ENCODE assay signal across 14 cellular contexts in the genomic region with DNA sequence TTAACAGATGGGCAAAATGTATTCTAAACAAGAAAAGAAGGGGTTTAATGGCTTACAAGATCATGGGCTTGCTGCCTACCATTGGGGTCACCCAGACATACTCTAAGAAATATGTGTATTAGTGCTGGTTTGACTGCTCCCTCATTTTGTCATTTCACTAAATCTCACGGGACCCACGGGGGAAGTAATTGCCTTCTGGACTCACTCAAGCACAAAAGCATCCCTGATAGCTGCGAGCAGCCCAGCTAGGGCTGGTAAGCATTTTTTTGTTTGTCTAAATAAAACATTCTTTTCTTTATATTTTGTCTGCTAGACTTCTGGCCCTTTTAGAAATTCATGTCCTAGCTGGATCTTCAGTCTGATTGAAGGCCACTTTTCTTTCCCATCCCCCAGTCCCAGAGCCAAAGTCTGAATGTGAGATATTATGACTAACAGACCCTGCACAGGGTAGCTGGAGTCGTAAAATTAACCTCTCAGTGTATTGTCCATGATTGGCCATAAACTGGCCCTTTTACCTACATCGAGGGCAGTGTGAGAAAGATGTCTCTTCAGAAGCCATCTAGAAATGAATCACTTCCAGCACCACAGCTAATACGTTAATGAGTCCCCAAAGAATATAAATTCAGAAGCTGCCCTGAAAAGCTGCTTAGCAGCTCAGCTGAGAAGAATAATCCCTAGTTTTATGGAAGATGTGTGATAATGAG. TPM values are rescaled to one million over a fixed set of nuclear protein-coding genes. Genes with fewer than 3 reads are reported as not detected.
DNase-seq lines count a peak whose midpoint lies in the region; ATAC-seq and TF ChIP-seq lines count a peak whose summit lies in the region.
"Had no signal": no experiment of that assay in that cellular context is flagged by ENCODE, and none has a peak within 500 bp of the region (broad histone marks: within the 10 kb centered on the region; RNA-seq: fewer than 3 reads in every experiment).

No MANE protein-coding gene starts in this region.

- H3K4me1 ChIP-seq in GM23338 (ENCODE audit: insufficient read depth) (no peaks in the 10 kb centered on the region), psoas muscle (peaks cover 43% of the 10 kb centered on the region), smooth muscle cell (ENCODE audit: low read depth) (peaks cover 14% of the 10 kb centered on the region)
- H3K4me1 ChIP-seq: transverse colon had no signal

- H2AFZ ChIP-seq in GM23338 (no peak overlapping the region), smooth muscle cell (ENCODE audit: low read depth) (no peak overlapping the region)

- H3K9me3 Mint-ChIP-seq in GM23338 (no peaks in the 10 kb centered on the region), endothelial cell (ENCODE audit: unreplicated experiment) (no peaks in the 10 kb centered on the region)

- H3K4me2 ChIP-seq in GM23338 (no peak overlapping the region), smooth muscle cell (no peak overlapping the region)

- H3K27ac ChIP-seq in GM23338 (ENCODE audit: low read depth) (0 out of 2 replicates have a peak overlapping the region, but pooled peaks have one; percentile 59), psoas muscle (peak overlapping the region; percentile 63), smooth muscle cell (ENCODE audit: low read depth) (no peak overlapping the region)
- H3K27ac ChIP-seq: transverse colon had no signal

- ATAC-seq in GM18508 (IDR thresholded peaks at IDR 0.05; ENCODE audit: insufficient read depth, unreplicated experiment) (peak; percentile 68), GM23338 (no peak), psoas muscle (no peak), T-helper 17 cell (no peak)
- ATAC-seq: K562 had no signal

- no peaks in the 10 kb centered on the region for H3K9me2 ChIP-seq in GM23338 (ENCODE audit: insufficient read depth)

- H3K36me3 ChIP-seq in GM23338 (ENCODE audit: insufficient read depth), result no peaks in the 10 kb centered on the region
- H3K36me3 ChIP-seq in psoas muscle (ENCODE audit: insufficient read depth in 1 of 2, low read depth in 1 of 2), result peaks cover 0 to 22% of the 10 kb centered on the region in 2 donors
- H3K36me3 ChIP-seq in smooth muscle cell (ENCODE audit: low read depth), result no peaks in the 10 kb centered on the region
- H3K36me3 ChIP-seq: transverse colon had no signal

- peaks cover 2% of the 10 kb centered on the region for H3K27me3 Mint-ChIP-seq in GM23338 (ENCODE audit: insufficient read depth, low read depth, poor library complexity)
- H3K27me3 Mint-ChIP-seq in T-helper 17 cell, result peaks cover 34% of the 10 kb centered on the region
- no peaks in the 10 kb centered on the region for H3K27me3 Mint-ChIP-seq in endothelial cell (ENCODE audit: unreplicated experiment)

- TF ChIP-seq CTCF in GM23338 (conservative IDR thresholded peaks at IDR 0.05; ENCODE audit: low read depth in 2 of 2) (no peak), psoas muscle (IDR thresholded peaks at IDR 0.05) (no peak), smooth muscle cell (IDR thresholded peaks at IDR 0.05; ENCODE audit: borderline replicate concordance, insufficient read depth, poor library complexity, severe bottlenecking) (no peak), endothelial cell (IDR thresholded peaks at IDR 0.05; ENCODE audit: unreplicated experiment) (no peak)

- H3K79me2 ChIP-seq in GM23338 (replicated peaks; ENCODE audit: insufficient read depth), result 0 out of 2 replicates have a peak, but pooled peaks cover 2% of the 10 kb centered on the region
- H3K79me2 ChIP-seq in smooth muscle cell (ENCODE audit: low read depth), result no peaks in the 10 kb centered on the region

- intact Hi-C loops in psoas muscle (cut with DNase I), result no loop called here

- H3K27me3 ChIP-seq in GM23338 (ENCODE audit: insufficient read depth) (no peaks in the 10 kb centered on the region), psoas muscle (ENCODE audit: insufficient read depth in 3 of 3, low read length in 2 of 3) (no peaks in the 10 kb centered on the region), smooth muscle cell (ENCODE audit: low read depth) (no peaks in the 10 kb centered on the region)
- H3K27me3 ChIP-seq: esophagus squamous epithelium, transverse colon had no signal

- no peaks in the 10 kb centered on the region; the same call in 1 of the 2 replicates for H4K20me1 ChIP-seq in GM23338 (replicated peaks; ENCODE audit: insufficient read depth)
- H4K20me1 ChIP-seq in smooth muscle cell (ENCODE audit: low read depth), result peaks cover 12% of the 10 kb centered on the region

- peaks cover 27% of the 10 kb centered on the region for H3K36me3 Mint-ChIP-seq in GM23338 (ENCODE audit: low read depth)
- H3K36me3 Mint-ChIP-seq in T-helper 17 cell (ENCODE audit: low read depth), result no peaks in the 10 kb centered on the region
- peaks cover 30% of the 10 kb centered on the region for H3K36me3 Mint-ChIP-seq in endothelial cell (ENCODE audit: low read depth, unreplicated experiment)

- no peak overlapping the region for H3K9ac ChIP-seq in smooth muscle cell (ENCODE audit: low read depth)

- H3K4me1 Mint-ChIP-seq in GM23338 (peaks cover 10% of the 10 kb centered on the region), T-helper 17 cell (peaks cover 8% of the 10 kb centered on the region), endothelial cell (ENCODE audit: unreplicated experiment) (peaks cover 6% of the 10 kb centered on the region)

- WGBS in psoas muscle, 3 donors, result 52 to 74% (median 59%) methylated on average over 6 of the region's 6 CpGs
- 36% methylated on average over 6 of the region's 6 CpGs for WGBS in smooth muscle cell (ENCODE audit: low lambda C conversion rate)

- no peak overlapping the region for H3K27ac Mint-ChIP-seq in GM23338
- H3K27ac Mint-ChIP-seq in T-helper 17 cell, result no peak overlapping the region
- no peak overlapping the region for H3K27ac Mint-ChIP-seq in endothelial cell (ENCODE audit: unreplicated experiment)

- DNase-seq in GM23338 (ENCODE audit: low spot score), result no peak
- DNase-seq in NCI-H524 (lab: John Stamatoyannopoulos, UW), result peak; percentile 54 to 89
- no peak for DNase-seq in psoas muscle
- DNase-seq in smooth muscle cell (lab: John Stamatoyannopoulos, UW; ENCODE audit: unreplicated experiment), result no peak
- no peak for DNase-seq in NCI-H1105 (lab: John Stamatoyannopoulos, UW)
- no peak for DNase-seq in T-helper 17 cell
- DNase-seq in endothelial cell (ENCODE audit: low spot score), result no peak
- DNase-seq: activated CD8-positive, alpha-beta memory T cell treated with anti-CD3 and anti-CD28 coated beads, Interleukin-2, amount 50 U/mL, for 48 hours; esophagus squamous epithelium; kidney; T-helper 1 cell; transverse colon had no signal

- no peaks in the 10 kb centered on the region for H3F3A ChIP-seq in GM23338 (replicated peaks; ENCODE audit: low read depth)
- no peaks in the 10 kb centered on the region for H3F3A ChIP-seq in smooth muscle cell (ENCODE audit: low read depth)

- H3K4me3 ChIP-seq in GM23338, result no peak overlapping the region
- no peak overlapping the region for H3K4me3 ChIP-seq in psoas muscle
- no peak overlapping the region for H3K4me3 ChIP-seq in smooth muscle cell
- H3K4me3 ChIP-seq: esophagus squamous epithelium, K562, transverse colon had no signal

- H3K4me3 Mint-ChIP-seq in GM23338 (no peak overlapping the region), T-helper 17 cell (no peak overlapping the region), endothelial cell (ENCODE audit: unreplicated experiment) (no peak overlapping the region)

- H3K9me3 ChIP-seq in psoas muscle (no peaks in the 10 kb centered on the region), smooth muscle cell (replicated peaks; ENCODE audit: low read depth) (no peaks in the 10 kb centered on the region), T-helper 17 cell (ENCODE audit: control insufficient read depth, low read length, poor library complexity, severe bottlenecking) (no peaks in the 10 kb centered on the region)
- H3K9me3 ChIP-seq: esophagus squamous epithelium, transverse colon had no signal

RNA-seq across cellular contexts. Expression of gene GTF2A1, which starts 55.4 kb away (rescaled TPM):
- total RNA-seq in GM23338 (2014; rRNA removed; shearing (Covaris generic)), result 38.3 and 50.6 TPM in 2 replicates
- polyA plus RNA-seq in GM23338 (2016; fragmentation: Nextera tagmentation; extraction: Ambion mirVana) (12.0 and 12.1 TPM in 2 replicates), psoas muscle (10 to 100 TPM in 1 of 3 donors, 1 to 10 TPM in 2; 8.1 to 25.3 (median 8.8) TPM), smooth muscle cell (4.0 and 4.7 TPM in 2 replicates)
- total RNA-seq in psoas muscle (10 to 100 TPM; 25.5 to 45.1 (median 33.0) TPM), smooth muscle cell (39.4 and 40.7 TPM in 2 replicates), T-helper 17 cell (10 to 100 TPM; 21.4 to 22.4 TPM), endothelial cell (ENCODE audit: unreplicated experiment) (34.6 TPM)

Comparison
In these comparisons a context has a peak if more than half of its experiments do, and no peak if none do; other contexts are left out.
1. DNase-seq: peak in NCI-H524 (2 of 2); none in GM23338 (single experiment), psoas muscle (0 of 2), smooth muscle cell (single experiment), NCI-H1105 (single experiment), T-helper 17 cell (0 of 3) and endothelial cell (single experiment).